Comparison of ENCODE assay signal across 2 cellular contexts in the genomic region with DNA sequence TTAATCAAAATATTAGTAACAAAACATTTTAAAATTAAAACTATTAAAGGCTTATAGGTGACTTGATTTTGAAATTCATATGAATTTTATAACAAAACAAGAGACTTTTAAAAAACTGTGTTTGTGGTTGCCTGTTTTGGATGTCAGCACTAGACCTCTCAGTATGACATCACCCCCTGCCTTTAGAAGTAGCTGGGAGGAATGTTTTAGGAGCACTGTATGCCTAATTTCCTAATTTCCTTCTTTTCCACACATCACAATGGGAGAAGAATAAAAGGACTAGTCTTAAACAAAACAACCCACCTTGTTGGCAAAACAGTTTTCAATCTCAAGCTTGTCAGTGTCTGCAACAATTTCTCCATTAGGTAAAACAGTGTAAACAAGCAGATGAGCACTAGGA.
TF ChIP-seq lines count a peak whose summit lies in the region.

No MANE protein-coding gene starts in this region.

TF ChIP-seq in SK-N-SH, 30 proteins besides CTCF, POLR2A, EP300 and RAD21 (continued from another document):
- TF ChIP-seq, protein P1, sequence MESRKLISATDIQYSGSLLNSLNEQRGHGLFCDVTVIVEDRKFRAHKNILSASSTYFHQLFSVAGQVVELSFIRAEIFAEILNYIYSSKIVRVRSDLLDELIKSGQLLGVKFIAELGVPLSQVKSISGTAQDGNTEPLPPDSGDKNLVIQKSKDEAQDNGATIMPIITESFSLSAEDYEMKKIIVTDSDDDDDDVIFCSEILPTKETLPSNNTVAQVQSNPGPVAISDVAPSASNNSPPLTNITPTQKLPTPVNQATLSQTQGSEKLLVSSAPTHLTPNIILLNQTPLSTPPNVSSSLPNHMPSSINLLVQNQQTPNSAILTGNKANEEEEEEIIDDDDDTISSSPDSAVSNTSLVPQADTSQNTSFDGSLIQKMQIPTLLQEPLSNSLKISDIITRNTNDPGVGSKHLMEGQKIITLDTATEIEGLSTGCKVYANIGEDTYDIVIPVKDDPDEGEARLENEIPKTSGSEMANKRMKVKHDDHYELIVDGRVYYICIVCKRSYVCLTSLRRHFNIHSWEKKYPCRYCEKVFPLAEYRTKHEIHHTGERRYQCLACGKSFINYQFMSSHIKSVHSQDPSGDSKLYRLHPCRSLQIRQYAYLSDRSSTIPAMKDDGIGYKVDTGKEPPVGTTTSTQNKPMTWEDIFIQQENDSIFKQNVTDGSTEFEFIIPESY (IDR thresholded peaks at IDR 0.05; ENCODE audit: borderline replicate concordance, low read depth): no peak
- no peak for TF ChIP-seq SMC3 (IDR thresholded peaks at IDR 0.05; ENCODE audit: low read depth, low read length)
- no peak for TF ChIP-seq TEAD4 (IDR thresholded peaks at IDR 0.05; ENCODE audit: borderline replicate concordance, insufficient read depth)
- TF ChIP-seq JUND (IDR thresholded peaks at IDR 0.05): no peak
- no peak for TF ChIP-seq MEF2A (IDR thresholded peaks at IDR 0.05; ENCODE audit: borderline replicate concordance, low read depth)
- TF ChIP-seq, protein P2, sequence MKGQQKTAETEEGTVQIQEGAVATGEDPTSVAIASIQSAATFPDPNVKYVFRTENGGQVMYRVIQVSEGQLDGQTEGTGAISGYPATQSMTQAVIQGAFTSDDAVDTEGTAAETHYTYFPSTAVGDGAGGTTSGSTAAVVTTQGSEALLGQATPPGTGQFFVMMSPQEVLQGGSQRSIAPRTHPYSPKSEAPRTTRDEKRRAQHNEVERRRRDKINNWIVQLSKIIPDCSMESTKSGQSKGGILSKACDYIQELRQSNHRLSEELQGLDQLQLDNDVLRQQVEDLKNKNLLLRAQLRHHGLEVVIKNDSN (IDR thresholded peaks at IDR 0.05; ENCODE audit: borderline replicate concordance, low read depth): no peak
- no peak for TF ChIP-seq GATA2 (CRISPR knock-in tag; IDR thresholded peaks at IDR 0.05)
- no peak for TF ChIP-seq ELF1 (IDR thresholded peaks at IDR 0.05)
- no peak for TF ChIP-seq NRF1 (IDR thresholded peaks at IDR 0.05; ENCODE audit: low read depth, low read length)
- no peak for TF ChIP-seq NFIC (IDR thresholded peaks at IDR 0.05; ENCODE audit: borderline replicate concordance)
- no peak for TF ChIP-seq RXRA (IDR thresholded peaks at IDR 0.05; ENCODE audit: borderline replicate concordance, low read depth)

TF ChIP-seq in SK-N-SH treated with all-trans-retinoic acid at 6 μM for 48 hours, 23 proteins besides CTCF, POLR2A, EP300 and RAD21 (continued from another document):
- TF ChIP-seq, protein P3, sequence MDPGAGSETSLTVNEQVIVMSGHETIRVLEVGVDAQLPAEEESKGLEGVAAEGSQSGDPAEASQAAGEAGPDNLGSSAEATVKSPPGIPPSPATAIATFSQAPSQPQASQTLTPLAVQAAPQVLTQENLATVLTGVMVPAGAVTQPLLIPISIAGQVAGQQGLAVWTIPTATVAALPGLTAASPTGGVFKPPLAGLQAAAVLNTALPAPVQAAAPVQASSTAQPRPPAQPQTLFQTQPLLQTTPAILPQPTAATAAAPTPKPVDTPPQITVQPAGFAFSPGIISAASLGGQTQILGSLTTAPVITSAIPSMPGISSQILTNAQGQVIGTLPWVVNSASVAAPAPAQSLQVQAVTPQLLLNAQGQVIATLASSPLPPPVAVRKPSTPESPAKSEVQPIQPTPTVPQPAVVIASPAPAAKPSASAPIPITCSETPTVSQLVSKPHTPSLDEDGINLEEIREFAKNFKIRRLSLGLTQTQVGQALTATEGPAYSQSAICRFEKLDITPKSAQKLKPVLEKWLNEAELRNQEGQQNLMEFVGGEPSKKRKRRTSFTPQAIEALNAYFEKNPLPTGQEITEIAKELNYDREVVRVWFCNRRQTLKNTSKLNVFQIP (CRISPR knock-in tag; IDR thresholded peaks at IDR 0.05; ENCODE audit: borderline replicate concordance, low read depth): no peak
- TF ChIP-seq TCF4 (CRISPR knock-in tag; IDR thresholded peaks at IDR 0.05; ENCODE audit: borderline replicate concordance): no peak
- no peak for TF ChIP-seq PPARA (CRISPR knock-in tag; IDR thresholded peaks at IDR 0.05; ENCODE audit: borderline replicate concordance)
- no peak for TF ChIP-seq ARNTL (CRISPR knock-in tag; IDR thresholded peaks at IDR 0.05; ENCODE audit: borderline replicate concordance, low read depth)
- TF ChIP-seq ZNF8 (CRISPR knock-in tag; IDR thresholded peaks at IDR 0.05): no peak
- no peak for TF ChIP-seq CSDC2 (CRISPR knock-in tag; IDR thresholded peaks at IDR 0.05)
- TF ChIP-seq, protein P4, sequence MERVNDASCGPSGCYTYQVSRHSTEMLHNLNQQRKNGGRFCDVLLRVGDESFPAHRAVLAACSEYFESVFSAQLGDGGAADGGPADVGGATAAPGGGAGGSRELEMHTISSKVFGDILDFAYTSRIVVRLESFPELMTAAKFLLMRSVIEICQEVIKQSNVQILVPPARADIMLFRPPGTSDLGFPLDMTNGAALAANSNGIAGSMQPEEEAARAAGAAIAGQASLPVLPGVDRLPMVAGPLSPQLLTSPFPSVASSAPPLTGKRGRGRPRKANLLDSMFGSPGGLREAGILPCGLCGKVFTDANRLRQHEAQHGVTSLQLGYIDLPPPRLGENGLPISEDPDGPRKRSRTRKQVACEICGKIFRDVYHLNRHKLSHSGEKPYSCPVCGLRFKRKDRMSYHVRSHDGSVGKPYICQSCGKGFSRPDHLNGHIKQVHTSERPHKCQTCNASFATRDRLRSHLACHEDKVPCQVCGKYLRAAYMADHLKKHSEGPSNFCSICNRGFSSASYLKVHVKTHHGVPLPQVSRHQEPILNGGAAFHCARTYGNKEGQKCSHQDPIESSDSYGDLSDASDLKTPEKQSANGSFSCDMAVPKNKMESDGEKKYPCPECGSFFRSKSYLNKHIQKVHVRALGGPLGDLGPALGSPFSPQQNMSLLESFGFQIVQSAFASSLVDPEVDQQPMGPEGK (CRISPR knock-in tag; IDR thresholded peaks at IDR 0.05; ENCODE audit: borderline replicate concordance): no peak
- TF ChIP-seq GLIS3 (CRISPR knock-in tag; IDR thresholded peaks at IDR 0.05): no peak
- TF ChIP-seq BACH2 (CRISPR knock-in tag; IDR thresholded peaks at IDR 0.05; ENCODE audit: borderline replicate concordance): no peak
- no peak for TF ChIP-seq ZFP30 (CRISPR knock-in tag; IDR thresholded peaks at IDR 0.05)
- no peak for TF ChIP-seq ZNF70 (CRISPR knock-in tag; IDR thresholded peaks at IDR 0.05)
- no peak for TF ChIP-seq ISL1 (CRISPR knock-in tag; IDR thresholded peaks at IDR 0.05)
- TF ChIP-seq ZNF565 (CRISPR knock-in tag; conservative IDR thresholded peaks at IDR 0.05; ENCODE audit: low read depth): no peak
- TF ChIP-seq, protein P5, sequence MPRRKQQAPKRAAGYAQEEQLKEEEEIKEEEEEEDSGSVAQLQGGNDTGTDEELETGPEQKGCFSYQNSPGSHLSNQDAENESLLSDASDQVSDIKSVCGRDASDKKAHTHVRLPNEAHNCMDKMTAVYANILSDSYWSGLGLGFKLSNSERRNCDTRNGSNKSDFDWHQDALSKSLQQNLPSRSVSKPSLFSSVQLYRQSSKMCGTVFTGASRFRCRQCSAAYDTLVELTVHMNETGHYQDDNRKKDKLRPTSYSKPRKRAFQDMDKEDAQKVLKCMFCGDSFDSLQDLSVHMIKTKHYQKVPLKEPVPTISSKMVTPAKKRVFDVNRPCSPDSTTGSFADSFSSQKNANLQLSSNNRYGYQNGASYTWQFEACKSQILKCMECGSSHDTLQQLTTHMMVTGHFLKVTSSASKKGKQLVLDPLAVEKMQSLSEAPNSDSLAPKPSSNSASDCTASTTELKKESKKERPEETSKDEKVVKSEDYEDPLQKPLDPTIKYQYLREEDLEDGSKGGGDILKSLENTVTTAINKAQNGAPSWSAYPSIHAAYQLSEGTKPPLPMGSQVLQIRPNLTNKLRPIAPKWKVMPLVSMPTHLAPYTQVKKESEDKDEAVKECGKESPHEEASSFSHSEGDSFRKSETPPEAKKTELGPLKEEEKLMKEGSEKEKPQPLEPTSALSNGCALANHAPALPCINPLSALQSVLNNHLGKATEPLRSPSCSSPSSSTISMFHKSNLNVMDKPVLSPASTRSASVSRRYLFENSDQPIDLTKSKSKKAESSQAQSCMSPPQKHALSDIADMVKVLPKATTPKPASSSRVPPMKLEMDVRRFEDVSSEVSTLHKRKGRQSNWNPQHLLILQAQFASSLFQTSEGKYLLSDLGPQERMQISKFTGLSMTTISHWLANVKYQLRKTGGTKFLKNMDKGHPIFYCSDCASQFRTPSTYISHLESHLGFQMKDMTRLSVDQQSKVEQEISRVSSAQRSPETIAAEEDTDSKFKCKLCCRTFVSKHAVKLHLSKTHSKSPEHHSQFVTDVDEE (CRISPR knock-in tag; IDR thresholded peaks at IDR 0.05): no peak
- no peak for TF ChIP-seq SNAI2 (CRISPR knock-in tag; IDR thresholded peaks at IDR 0.05)
- TF ChIP-seq TOX (CRISPR knock-in tag; IDR thresholded peaks at IDR 0.05; ENCODE audit: borderline replicate concordance): no peak
